In genomic region chr16:2799852-2800226, GRCh38 we compare ENCODE assay signal across 16 cellular contexts. TPM values are rescaled to one million over a fixed set of nuclear protein-coding genes. Genes with fewer than 3 reads are reported as not detected.
DNase-seq lines count a peak whose midpoint lies in the region; ATAC-seq, FAIRE-seq and TF ChIP-seq lines count a peak whose summit lies in the region.
"Had no signal": no experiment of that assay in that cellular context is flagged by ENCODE, and none has a peak within 500 bp of the region (broad histone marks: within the 10 kb centered on the region; RNA-seq: fewer than 3 reads in every experiment).

No MANE protein-coding gene starts in this region.

- ATAC-seq in GM21825 (IDR thresholded peaks at IDR 0.05; ENCODE audit: unreplicated experiment) = no peak

- H3K27ac ChIP-seq in spleen = no peak overlapping the region
- H3K27ac ChIP-seq: adrenal gland, left ventricle myocardium inferior, neutrophil had no signal

- H3K4me1 ChIP-seq in spleen = peaks cover 0 to under 1% (median 0%) of the 10 kb centered on the region in 6 donors
- H3K4me1 ChIP-seq: adrenal gland, left ventricle myocardium inferior had no signal

- peaks cover 0 to 46% (median 9%) of the 10 kb centered on the region in 7 donors for H3K27me3 ChIP-seq in spleen (replicated peaks in 1 of 7)

- H3K4me3 ChIP-seq in spleen = no peak overlapping the region
- H3K4me3 ChIP-seq: adrenal gland, left ventricle myocardium inferior had no signal

- H3K27me3 Mint-ChIP-seq in glutamatergic neuron (ENCODE audit: unreplicated experiment) = peaks cover 3% of the 10 kb centered on the region
- H3K27me3 Mint-ChIP-seq in activated T-helper 1 cell treated with anti-CD3 and anti-CD28 coated beads, Interleukin-12 subunit alpha, Interleukin-12 subunit beta, Interleukin-2, Interleukin-4 antibody, amounts not matched to agents 30 ng/mL and 10 ng/mL and 1 ng/mL, durations not matched to agents 14 hours and 24 hours and 36 hours (ENCODE audit: insufficient read depth) = peaks cover 10% of the 10 kb centered on the region

- H3K36me3 ChIP-seq in spleen = no peaks in the 10 kb centered on the region
- H3K36me3 ChIP-seq: adrenal gland, left ventricle myocardium inferior, neutrophil had no signal

- DNase-seq in NCI-H82 (lab: John Stamatoyannopoulos, UW) = peak; percentile 32
- no peak for DNase-seq in NCI-H82 treated with DMSO at 0.1 percent for 48 hours (lab: John Stamatoyannopoulos, UW; ENCODE audit: unreplicated experiment)
- peak; percentile 3 for DNase-seq in RPMI8226
- no peak for DNase-seq in glutamatergic neuron
- DNase-seq in spleen = peak; percentile 11
- DNase-seq in activated T-helper 1 cell treated with anti-CD3 and anti-CD28 coated beads, Interleukin-12 subunit alpha, Interleukin-12 subunit beta, Interleukin-2, Interleukin-4 antibody, amounts not matched to agents 30 ng/mL and 10 ng/mL and 1 ng/mL, durations not matched to agents 14 hours and 24 hours and 36 hours (ENCODE audit: low spot score) = no peak
- no peak for DNase-seq in HTR-8/SVneo (ENCODE audit: insufficient read length, low spot score)
- DNase-seq: ACHN; activated CD4-positive, CD25-positive, alpha-beta regulatory T cell treated with anti-CD3 and anti-CD28 coated beads, Interleukin-2, amount 50 U/mL, for 72 hours; activated T-cell treated with anti-CD3 and anti-CD28 coated beads for 4 hours; adrenal gland; dermis blood vessel endothelial cell; left ventricle myocardium inferior; NCI-H526 treated with DMSO at 0.1 percent for 48 hours had no signal

- intact Hi-C loops in spleen (cut with DNase I; ENCODE audit: low total_unique reads) = no loop called here
- intact Hi-C loops in activated T-helper 1 cell treated with anti-CD3 and anti-CD28 coated beads, Interleukin-12 subunit alpha, Interleukin-12 subunit beta, Interleukin-2, Interleukin-4 antibody, amounts not matched to agents 30 ng/mL and 10 ng/mL and 1 ng/mL, durations not matched to agents 14 hours and 24 hours and 36 hours (cut with micrococcal nuclease) = no loop called here

- WGBS in spleen, 5 donors = 56 to 87% (median 70%) methylated on average over 2 of the region's 2 CpGs

- H3K27ac Mint-ChIP-seq in glutamatergic neuron (ENCODE audit: unreplicated experiment) = peak overlapping the region; percentile 28
- no peak overlapping the region for H3K27ac Mint-ChIP-seq in activated T-helper 1 cell treated with anti-CD3 and anti-CD28 coated beads, Interleukin-12 subunit alpha, Interleukin-12 subunit beta, Interleukin-2, Interleukin-4 antibody, amounts not matched to agents 30 ng/mL and 10 ng/mL and 1 ng/mL, durations not matched to agents 14 hours and 24 hours and 36 hours

- H3K4me3 Mint-ChIP-seq in glutamatergic neuron (ENCODE audit: unreplicated experiment) = no peak overlapping the region
- no peak overlapping the region for H3K4me3 Mint-ChIP-seq in activated T-helper 1 cell treated with anti-CD3 and anti-CD28 coated beads, Interleukin-12 subunit alpha, Interleukin-12 subunit beta, Interleukin-2, Interleukin-4 antibody, amounts not matched to agents 30 ng/mL and 10 ng/mL and 1 ng/mL, durations not matched to agents 14 hours and 24 hours and 36 hours

- H3K36me3 Mint-ChIP-seq in glutamatergic neuron (ENCODE audit: unreplicated experiment) = peaks cover 5% of the 10 kb centered on the region
- H3K36me3 Mint-ChIP-seq in activated T-helper 1 cell treated with anti-CD3 and anti-CD28 coated beads, Interleukin-12 subunit alpha, Interleukin-12 subunit beta, Interleukin-2, Interleukin-4 antibody, amounts not matched to agents 30 ng/mL and 10 ng/mL and 1 ng/mL, durations not matched to agents 14 hours and 24 hours and 36 hours (ENCODE audit: low read depth) = no peaks in the 10 kb centered on the region

- H3K9me3 ChIP-seq in spleen = peaks cover 0 to 22% (median 15%) of the 10 kb centered on the region in 8 donors
- H3K9me3 ChIP-seq: adrenal gland, neutrophil had no signal

- TF ChIP-seq CTCF in glutamatergic neuron (IDR thresholded peaks at IDR 0.05; ENCODE audit: partially characterized antibody, unreplicated experiment) (no peak), spleen (IDR thresholded peaks at IDR 0.05 in 8 of 11, conservative IDR thresholded peaks at IDR 0.05 in 3 of 11) (no peak)

- FAIRE-seq in HTR-8/SVneo (lab: Jason Lieb, UNC) = no peak

- H3K4me1 Mint-ChIP-seq in glutamatergic neuron (ENCODE audit: low read depth, unreplicated experiment) = no peaks in the 10 kb centered on the region
- H3K4me1 Mint-ChIP-seq in activated T-helper 1 cell treated with anti-CD3 and anti-CD28 coated beads, Interleukin-12 subunit alpha, Interleukin-12 subunit beta, Interleukin-2, Interleukin-4 antibody, amounts not matched to agents 30 ng/mL and 10 ng/mL and 1 ng/mL, durations not matched to agents 14 hours and 24 hours and 36 hours (ENCODE audit: low read depth) = no peaks in the 10 kb centered on the region

- TF ChIP-seq POLR2A in spleen (IDR thresholded peaks at IDR 0.05) = no peak

- peaks cover 3% of the 10 kb centered on the region for H3K9me3 Mint-ChIP-seq in glutamatergic neuron (ENCODE audit: unreplicated experiment)
- peaks cover 5% of the 10 kb centered on the region for H3K9me3 Mint-ChIP-seq in activated T-helper 1 cell treated with anti-CD3 and anti-CD28 coated beads, Interleukin-12 subunit alpha, Interleukin-12 subunit beta, Interleukin-2, Interleukin-4 antibody, amounts not matched to agents 30 ng/mL and 10 ng/mL and 1 ng/mL, durations not matched to agents 14 hours and 24 hours and 36 hours

RNA-seq across cellular contexts. Expression of gene PRSS41, which starts 1.6 kb away (rescaled TPM):
- total RNA-seq in glutamatergic neuron (ENCODE audit: unreplicated experiment) (not detected), spleen (not detected)
- not detected for polyA plus RNA-seq in spleen
- not detected in 2 replicates for total RNA-seq in activated T-helper 1 cell treated with anti-CD3 and anti-CD28 coated beads, Interleukin-12 subunit alpha, Interleukin-12 subunit beta, Interleukin-2, Interleukin-4 antibody, amounts not matched to agents 30 ng/mL and 10 ng/mL and 1 ng/mL, durations not matched to agents 14 hours and 24 hours and 36 hours
- total RNA-seq: adrenal gland, dermis blood vessel endothelial cell, left ventricle myocardium inferior had no signal
- polyA plus RNA-seq: adrenal gland had no signal

RNA-seq across cellular contexts. Expression of gene PRSS33, which starts 12.5 kb away (rescaled TPM):
- total RNA-seq in glutamatergic neuron (ENCODE audit: unreplicated experiment) = 0.39 TPM
- under 1 TPM in 2 of 7 donors, not detected in 5; 0.32 to 0.67 TPM for total RNA-seq in spleen
- polyA plus RNA-seq in spleen = under 1 TPM in 1 of 3 donors, not detected in 2; 0.03 TPM
- total RNA-seq in activated T-helper 1 cell treated with anti-CD3 and anti-CD28 coated beads, Interleukin-12 subunit alpha, Interleukin-12 subunit beta, Interleukin-2, Interleukin-4 antibody, amounts not matched to agents 30 ng/mL and 10 ng/mL and 1 ng/mL, durations not matched to agents 14 hours and 24 hours and 36 hours = 0.10 TPM in 1 of 2 replicates, not detected in the other
- total RNA-seq: adrenal gland, dermis blood vessel endothelial cell, left ventricle myocardium inferior had no signal
- polyA plus RNA-seq: adrenal gland had no signal

RNA-seq across cellular contexts. Expression of gene PRSS21, which starts 17.2 kb away (rescaled TPM):
- not detected for total RNA-seq in glutamatergic neuron (ENCODE audit: unreplicated experiment)
- 1 to 10 TPM in 6 of 7 donors, under 1 TPM in 1; 0.81 to 4.9 (median 1.5) TPM for total RNA-seq in spleen
- polyA plus RNA-seq in spleen = 1 to 10 TPM in 2 of 3 donors, under 1 TPM in 1; 0.49 to 3.4 (median 1.8) TPM
- total RNA-seq in activated T-helper 1 cell treated with anti-CD3 and anti-CD28 coated beads, Interleukin-12 subunit alpha, Interleukin-12 subunit beta, Interleukin-2, Interleukin-4 antibody, amounts not matched to agents 30 ng/mL and 10 ng/mL and 1 ng/mL, durations not matched to agents 14 hours and 24 hours and 36 hours = 9.2 and 10.1 TPM in 2 replicates
- total RNA-seq: left ventricle myocardium inferior had no signal

RNA-seq across cellular contexts. Expression of gene ELOB, which starts 22.8 kb away (rescaled TPM):
- total RNA-seq in glutamatergic neuron (ENCODE audit: unreplicated experiment) = 183 TPM
- 100 to 1,000 TPM; 128 to 467 (median 134) TPM for total RNA-seq in spleen
- polyA plus RNA-seq in spleen = 100 to 1,000 TPM; 233 to 378 (median 247) TPM
- 256 and 277 TPM in 2 replicates for total RNA-seq in activated T-helper 1 cell treated with anti-CD3 and anti-CD28 coated beads, Interleukin-12 subunit alpha, Interleukin-12 subunit beta, Interleukin-2, Interleukin-4 antibody, amounts not matched to agents 30 ng/mL and 10 ng/mL and 1 ng/mL, durations not matched to agents 14 hours and 24 hours and 36 hours

RNA-seq across cellular contexts. Expression of gene ZG16B, which starts 30.3 kb away (rescaled TPM):
- not detected for total RNA-seq in glutamatergic neuron (ENCODE audit: unreplicated experiment)
- 1 to 10 TPM in 5 of 7 donors, under 1 TPM in 1, not detected in 1; 0.79 to 3.8 (median 1.5) TPM for total RNA-seq in spleen
- 1 to 10 TPM in 2 of 3 donors, under 1 TPM in 1; 0.73 to 1.6 (median 1.5) TPM for polyA plus RNA-seq in spleen
- 11.7 and 12.9 TPM in 2 replicates for total RNA-seq in activated T-helper 1 cell treated with anti-CD3 and anti-CD28 coated beads, Interleukin-12 subunit alpha, Interleukin-12 subunit beta, Interleukin-2, Interleukin-4 antibody, amounts not matched to agents 30 ng/mL and 10 ng/mL and 1 ng/mL, durations not matched to agents 14 hours and 24 hours and 36 hours

Comparison
In these comparisons a context has a peak if more than half of its experiments do, and no peak if none do; other contexts are left out.
1. DNase-seq: peak in NCI-H82 (single experiment), RPMI8226 (single experiment) and spleen (single experiment); none in NCI-H82 treated with DMSO at 0.1 percent for 48 hours (single experiment), glutamatergic neuron (single experiment), activated T-helper 1 cell treated with anti-CD3 and anti-CD28 coated beads, Interleukin-12 subunit alpha, Interleukin-12 subunit beta, Interleukin-2, Interleukin-4 antibody, amounts not matched to agents 30 ng/mL and 10 ng/mL and 1 ng/mL, durations not matched to agents 14 hours and 24 hours and 36 hours (single experiment) and HTR-8/SVneo (single experiment).